10 cellular contexts compared by ENCODE assay signal in the genomic region with DNA sequence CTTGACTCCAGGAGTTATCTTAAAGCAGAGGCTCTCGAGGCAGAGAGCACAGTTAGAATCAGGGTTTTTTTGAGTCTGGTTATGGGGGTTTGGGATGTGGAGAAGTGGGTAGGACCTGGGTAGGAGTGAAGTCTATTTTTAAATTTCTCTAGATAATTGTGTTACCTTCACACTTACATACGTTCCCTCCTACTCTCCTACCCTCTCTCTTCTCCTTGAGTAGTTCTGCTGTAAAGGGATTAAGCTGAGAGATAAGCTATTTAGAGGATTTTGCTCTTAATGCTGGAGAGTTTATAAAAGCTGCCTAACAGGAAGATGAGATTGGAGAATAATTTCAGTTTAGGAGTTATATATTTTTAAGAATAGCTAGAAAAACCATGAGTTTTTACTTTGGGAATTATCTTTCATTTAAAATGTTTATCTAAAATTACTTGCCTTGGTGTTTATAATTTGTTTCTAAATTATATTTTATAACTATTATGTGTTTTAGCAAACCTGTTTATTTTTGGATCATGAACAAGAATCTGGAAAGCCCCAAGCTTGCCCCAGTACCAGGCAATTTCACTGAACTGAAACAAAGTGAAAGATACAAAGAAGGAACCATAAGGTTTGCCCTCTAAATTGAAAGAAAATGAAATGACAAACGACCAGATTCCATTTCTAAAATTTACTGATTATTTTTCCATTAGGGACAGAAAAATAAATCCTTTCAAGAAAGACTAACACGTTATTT.
DNase-seq lines count a peak whose midpoint lies in the region; ATAC-seq and TF ChIP-seq lines count a peak whose summit lies in the region.
"Had no signal": no experiment of that assay in that cellular context is flagged by ENCODE, and none has a peak within 500 bp of the region (broad histone marks: within the 10 kb centered on the region; RNA-seq: fewer than 3 reads in every experiment).

No MANE protein-coding gene starts in this region.

- H3K4me3 Mint-ChIP-seq in nephron, result no peak overlapping the region

- H3K9me3 ChIP-seq in heart right ventricle (no peaks in the 10 kb centered on the region), transverse colon (no peaks in the 10 kb centered on the region)
- H3K9me3 ChIP-seq: lower lobe of right lung had no signal

- H3K27ac ChIP-seq in heart right ventricle, result peak overlapping the region in 7 of 10 donors; percentile 3 to 71 (median 56)
- H3K27ac ChIP-seq in angular gyrus (ENCODE audit: low read depth, low read length), result peak overlapping the region; percentile 8
- peak overlapping the region; percentile 51 to 62 (median 54) for H3K27ac ChIP-seq in transverse colon

- H3K27ac Mint-ChIP-seq in nephron, result peak overlapping the region; percentile 62 to 82 (median 65)

- H3K27me3 ChIP-seq in heart right ventricle (no peaks in the 10 kb centered on the region), transverse colon (no peaks in the 10 kb centered on the region)

- peaks cover 76% of the 10 kb centered on the region for H3K36me3 Mint-ChIP-seq in nephron (ENCODE audit: low read depth)

- no peak for TF ChIP-seq POLR2A in transverse colon (IDR thresholded peaks at IDR 0.05)

- TF ChIP-seq EP300 in transverse colon (IDR thresholded peaks at IDR 0.05; ENCODE audit: low read depth), result no peak

- ATAC-seq in heart right ventricle (peak in 1 of 8 donors; percentile 12), left cardiac atrium (no peak), HG02759 (IDR thresholded peaks at IDR 0.05; ENCODE audit: unreplicated experiment) (no peak)
- ATAC-seq: lower lobe of right lung had no signal

- intact Hi-C loops in heart right ventricle (cut with DNase I) (no loop called here), left cardiac atrium (cut with DNase I) (no loop called here), transverse colon (cut with DNase I; ENCODE audit: low total_unique reads) (loop anchor here (10.0 kb wide), 1 partner anchor 181 kb away; no protein-coding TSS in a partner anchor)

- peaks cover 23% of the 10 kb centered on the region for H3K4me1 Mint-ChIP-seq in nephron

- WGBS in heart right ventricle, 2 donors, result 43 to 44% methylated on average over 4 of the region's 4 CpGs
- 48 to 50% methylated on average over 4 of the region's 4 CpGs for WGBS in transverse colon (ENCODE audit: low coverage in 1 of 2), 2 donors

- no peak for DNase-seq in heart right ventricle
- no peak for DNase-seq in left cardiac atrium
- DNase-seq in transverse colon, result no peak
- no peak for DNase-seq in NCI-H446 treated with DMSO at 0.1 percent for 48 hours (lab: John Stamatoyannopoulos, UW)
- DNase-seq in HuH-7.5 (ENCODE audit: low spot score), result no peak
- DNase-seq: lower lobe of right lung, NCI-H2171 had no signal

- no peaks in the 10 kb centered on the region for H3K9me3 Mint-ChIP-seq in nephron

- peaks cover 0 to 67% (median 5%) of the 10 kb centered on the region in 9 donors for H3K36me3 ChIP-seq in heart right ventricle
- no peaks in the 10 kb centered on the region for H3K36me3 ChIP-seq in transverse colon

- H3K4me1 ChIP-seq in heart right ventricle (peaks cover 4 to 59% (median 39%) of the 10 kb centered on the region in 9 donors), transverse colon (peaks cover 8 to 37% (median 20%) of the 10 kb centered on the region in 4 donors)

- in situ Hi-C loops in transverse colon (cut with MboI; ENCODE audit: low pct_ligation_motif_present in 1 of 4, low pct_unique_long_range_greater_than_20kb in 1 of 4, low sequenced_read_pairs in 3 of 4), result no loop called here

- TF ChIP-seq CTCF in heart right ventricle (IDR thresholded peaks at IDR 0.05) (no peak), nephron (IDR thresholded peaks at IDR 0.05; ENCODE audit: unreplicated experiment in 3 of 3) (no peak), transverse colon (IDR thresholded peaks at IDR 0.05) (no peak)

- no peaks in the 10 kb centered on the region for H3K27me3 Mint-ChIP-seq in nephron (ENCODE audit: low read depth)

- H3K4me3 ChIP-seq in heart right ventricle, result no peak overlapping the region
- no peak overlapping the region for H3K4me3 ChIP-seq in transverse colon
- H3K4me3 ChIP-seq: lower lobe of right lung had no signal
